23 cellular contexts compared by ENCODE assay signal in genomic region chr18:37238271-37238670, GRCh38.
A peak's percentile ranks its signal among the peaks of the same experiment; 100 is the strongest.
DNase-seq lines count a peak whose midpoint lies in the region; TF ChIP-seq lines count a peak whose summit lies in the region.
"Had no signal": no experiment of that assay in that cellular context is flagged by ENCODE, and none has a peak within 500 bp of the region (broad histone marks: within the 10 kb centered on the region; RNA-seq: fewer than 3 reads in every experiment).

No MANE protein-coding gene starts in this region.

- in situ Hi-C loops in KBM-7 (cut with MboI; ENCODE audit: low pct_unique_long_range_greater_than_20kb, low sequenced_read_pairs), result no loop called here

- H3K9me3 ChIP-seq in osteoblast (ENCODE audit: low read depth, low read length), result no peaks in the 10 kb centered on the region
- H3K9me3 ChIP-seq: BE2C, MG63, SJSA1 had no signal

- H3K27ac ChIP-seq in osteoblast (ENCODE audit: low read depth, low read length), result no peak overlapping the region
- H3K27ac ChIP-seq: 22Rv1, PC-9, SJSA1 had no signal

- no peak overlapping the region for H2AFZ ChIP-seq in osteoblast (ENCODE audit: low read length)
- H2AFZ ChIP-seq: PC-9 had no signal

- H3K79me2 ChIP-seq in osteoblast (ENCODE audit: insufficient read depth, low read length), result no peaks in the 10 kb centered on the region

- no peaks in the 10 kb centered on the region for H3K4me1 ChIP-seq in osteoblast (ENCODE audit: insufficient read depth, low read length)
- H3K4me1 ChIP-seq: BE2C, SJSA1 had no signal

- H4K20me1 ChIP-seq in osteoblast (ENCODE audit: insufficient read depth, low read length), result no peaks in the 10 kb centered on the region

- H3K27me3 ChIP-seq in osteoblast (ENCODE audit: insufficient read depth, low read length), result peaks cover 8% of the 10 kb centered on the region
- H3K27me3 ChIP-seq: BE2C, MG63, SJSA1 had no signal

- H3K4me2 ChIP-seq in osteoblast (ENCODE audit: insufficient read depth, low read length), result no peak overlapping the region
- H3K4me2 ChIP-seq: PC-9 had no signal

- no peaks in the 10 kb centered on the region for H3K36me3 ChIP-seq in osteoblast (ENCODE audit: insufficient read depth, low read length)
- H3K36me3 ChIP-seq: BE2C, MG63, SJSA1 had no signal

- H3K4me3 ChIP-seq in osteoblast (ENCODE audit: insufficient read depth, low read length), result no peak overlapping the region
- H3K4me3 ChIP-seq: MG63, PC-9, SJSA1 had no signal

- DNase-seq in DMS53 (lab: John Stamatoyannopoulos, UW) (peak; percentile 49), DMS53 treated with DMSO at 0.1 percent for 48 hours (lab: John Stamatoyannopoulos, UW; ENCODE audit: unreplicated experiment) (no peak), Ammon's horn (ENCODE audit: low spot score) (peak; percentile 74), SK-N-DZ (ENCODE audit: low spot score) (peak; percentile 72), osteoblast (ENCODE audit: insufficient read length, low spot score, missing footprints) (peak; percentile 69), KBM-7 (no peak), pons (ENCODE audit: low spot score) (no peak), NCI-H1417 treated with DMSO at 0.1 percent for 48 hours (lab: John Stamatoyannopoulos, UW) (no peak)
- DNase-seq: BE2C, Calu3, DMS153, H7, KG1, MG63, NCI-H1105 treated with DMSO at 0.1 percent for 48 hours, NCI-H1694, NCI-H2029 treated with DMSO at 0.1 percent for 48 hours, NCI-H2171 treated with DMSO at 0.1 percent for 48 hours, NCI-H446, NCI-H774 had no signal

- TF ChIP-seq CTCF in osteoblast (IDR thresholded peaks at IDR 0.05; ENCODE audit: extremely low read depth, low read depth, low read length), result no peak

Comparison
In these comparisons a context has a peak if more than half of its experiments do, and no peak if none do; other contexts are left out.
1. DNase-seq: peak in DMS53 (single experiment), Ammon's horn (single experiment), SK-N-DZ (single experiment) and osteoblast (single experiment); none in DMS53 treated with DMSO at 0.1 percent for 48 hours (single experiment), KBM-7 (single experiment), pons (single experiment) and NCI-H1417 treated with DMSO at 0.1 percent for 48 hours (single experiment).